Comparison of ENCODE assay signal across 10 cellular contexts in the genomic region with DNA sequence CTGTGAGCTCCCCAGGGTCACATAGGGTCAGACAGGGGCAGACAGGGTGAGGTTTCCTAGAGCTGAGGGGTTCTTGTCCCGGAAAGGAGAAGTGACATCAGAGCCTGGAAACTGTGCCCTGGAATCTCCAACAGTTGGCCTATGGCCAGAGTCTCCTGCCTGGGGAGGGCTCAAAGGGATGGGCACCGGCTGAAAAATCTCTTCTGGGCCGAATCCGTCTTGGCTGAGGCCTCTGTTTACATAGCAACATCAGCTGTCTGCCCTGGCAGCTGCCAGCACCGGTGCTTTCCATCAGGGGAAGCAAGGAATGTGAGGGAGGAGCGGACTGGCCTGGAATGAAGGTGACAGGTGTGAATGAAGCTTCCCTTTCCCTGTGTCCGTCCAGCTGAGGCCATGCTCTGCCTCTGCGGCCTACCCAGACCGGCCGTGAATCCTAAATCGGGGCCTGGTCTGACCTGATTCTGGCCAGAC. TPM values are rescaled to one million over a fixed set of nuclear protein-coding genes. Genes with fewer than 3 reads are reported as not detected.
DNase-seq lines count a peak whose midpoint lies in the region; ATAC-seq and TF ChIP-seq lines count a peak whose summit lies in the region.
"Had no signal": no experiment of that assay in that cellular context is flagged by ENCODE, and none has a peak within 500 bp of the region (broad histone marks: within the 10 kb centered on the region; RNA-seq: fewer than 3 reads in every experiment).

No MANE protein-coding gene starts in this region.

- WGBS in psoas muscle, 3 donors = 24 to 37% (median 24%) methylated on average over 10 to 11 of the region's 11 CpGs

- no peaks in the 10 kb centered on the region; the same call in 2 of the 3 replicates for H3K9me3 Mint-ChIP-seq in GM23338

- peak overlapping the region; percentile 90 for H3K27ac ChIP-seq in GM23338 (ENCODE audit: low read depth)
- peak overlapping the region; percentile 86 for H3K27ac ChIP-seq in psoas muscle
- H3K27ac ChIP-seq: HL-60 had no signal

- H3F3A ChIP-seq in GM23338 (replicated peaks; ENCODE audit: low read depth) = peaks cover 93% of the 10 kb centered on the region

- peaks cover 32% of the 10 kb centered on the region for H3K27me3 Mint-ChIP-seq in GM23338 (ENCODE audit: insufficient read depth, low read depth, poor library complexity)

- H3K4me1 Mint-ChIP-seq in GM23338 = peaks cover 70% of the 10 kb centered on the region

- no peak overlapping the region for H2AFZ ChIP-seq in GM23338

- TF ChIP-seq CTCF in GM23338 (conservative IDR thresholded peaks at IDR 0.05; ENCODE audit: low read depth in 2 of 2) (no peak), psoas muscle (IDR thresholded peaks at IDR 0.05) (no peak)

- H3K27me3 ChIP-seq in GM23338 (ENCODE audit: insufficient read depth) = no peaks in the 10 kb centered on the region
- H3K27me3 ChIP-seq in psoas muscle (ENCODE audit: insufficient read depth in 3 of 3, low read length in 2 of 3) = no peaks in the 10 kb centered on the region

- H3K36me3 ChIP-seq in GM23338 (ENCODE audit: insufficient read depth) = peaks cover 61% of the 10 kb centered on the region
- H3K36me3 ChIP-seq in psoas muscle (ENCODE audit: insufficient read depth in 1 of 2, low read depth in 1 of 2) = no peaks in the 10 kb centered on the region

- ATAC-seq in GM23338 = peak; percentile 5
- peak; percentile 71 for ATAC-seq in Right ventricle myocardium superior (ENCODE audit: poor library complexity)
- peak; percentile 51 to 73 (median 60) for ATAC-seq in psoas muscle

- peak; percentile 60 for DNase-seq in GM23338 (ENCODE audit: low spot score)
- peak; percentile 51 for DNase-seq in NCI-H524 treated with DMSO at 0.1 percent for 48 hours (lab: John Stamatoyannopoulos, UW)
- peak; percentile 60 for DNase-seq in Right ventricle myocardium superior
- peak; percentile 37 to 70 for DNase-seq in psoas muscle
- DNase-seq in DMS114 treated with DMSO at 0.1 percent for 48 hours (lab: John Stamatoyannopoulos, UW; ENCODE audit: unreplicated experiment) = no peak
- no peak for DNase-seq in stimulated activated CD4-positive, alpha-beta T cell treated with anti-CD3 and anti-CD28 coated beads, Interleukin-12 subunit alpha, Interleukin-12 subunit beta, amount 100 ng/mL, for 4 hours
- no peak for DNase-seq in activated CD8-positive, alpha-beta memory T cell treated with anti-CD3 and anti-CD28 coated beads, Interleukin-2, amount 50 U/mL, for 48 hours
- DNase-seq in T-helper 9 cell = no peak
- DNase-seq: activated CD4-positive, CD25-positive, alpha-beta regulatory T cell had no signal

- H3K4me2 ChIP-seq in GM23338 = no peak overlapping the region; the same call in 1 of the 2 replicates

- no peak overlapping the region for H3K4me3 Mint-ChIP-seq in GM23338

- intact Hi-C loops in Right ventricle myocardium superior (cut with DNase I) = no loop called here
- intact Hi-C loops in psoas muscle (cut with DNase I) = loop anchor here in 1 of 2 donors (5.0 to 10.0 kb wide), 2 partner anchors 124 to 506 kb away; partner anchors contain the start of gene FLVCR1

- no peaks in the 10 kb centered on the region for H3K79me2 ChIP-seq in GM23338 (replicated peaks; ENCODE audit: insufficient read depth)

- no peaks in the 10 kb centered on the region for H3K9me3 ChIP-seq in psoas muscle

- H3K4me1 ChIP-seq in GM23338 (ENCODE audit: insufficient read depth) (peaks cover 68% of the 10 kb centered on the region), psoas muscle (peaks cover 45% of the 10 kb centered on the region)

- peaks cover 95% of the 10 kb centered on the region for H3K36me3 Mint-ChIP-seq in GM23338 (ENCODE audit: low read depth)

- H3K27ac Mint-ChIP-seq in GM23338 = no peak overlapping the region; the same call in 1 of the 2 replicates

- H3K4me3 ChIP-seq in GM23338 (no peak overlapping the region), psoas muscle (no peak overlapping the region)

- H3K9me2 ChIP-seq in GM23338 (ENCODE audit: insufficient read depth) = peaks cover 3% of the 10 kb centered on the region; the same call in 1 of the 2 replicates

- peaks cover 38% of the 10 kb centered on the region for H4K20me1 ChIP-seq in GM23338 (replicated peaks; ENCODE audit: insufficient read depth)

TF ChIP-seq in GM23338, 12 proteins besides CTCF, POLR2A, EP300 and RAD21 (continues in another document):
- TF ChIP-seq STAT1 (IDR thresholded peaks at IDR 0.05; ENCODE audit: unreplicated experiment) (no peak), ETS1 (IDR thresholded peaks at IDR 0.05) (no peak), NANOG (IDR thresholded peaks at IDR 0.05; ENCODE audit: borderline replicate concordance) (no peak), JUNB (IDR thresholded peaks at IDR 0.05; ENCODE audit: unreplicated experiment) (no peak), ZNF462 (CRISPR knock-in tag; IDR thresholded peaks at IDR 0.05) (no peak), POLR2AphosphoS5 (IDR thresholded peaks at IDR 0.05; ENCODE audit: low read depth) (no peak; the same call in 1 of the 2 replicates)

RNA-seq across cellular contexts. Expression of gene VASH2, which starts 30.7 kb away (rescaled TPM):
- total RNA-seq in GM23338 (2014; rRNA removed; shearing (Covaris generic)) = 305 and 381 TPM in 2 replicates
- polyA plus RNA-seq in GM23338 (2016; fragmentation: Nextera tagmentation; extraction: Ambion mirVana) = 129 and 136 TPM in 2 replicates
- total RNA-seq in Right ventricle myocardium superior = 2.2 TPM
- 1 to 10 TPM in 1 of 4 donors, under 1 TPM in 3; 0.16 to 1.6 (median 0.17) TPM for total RNA-seq in psoas muscle
- polyA plus RNA-seq in psoas muscle = under 1 TPM; 0.09 to 0.39 (median 0.21) TPM

RNA-seq across cellular contexts. Expression of gene ANGEL2, which starts 34.6 kb away (rescaled TPM):
- total RNA-seq in GM23338 (2014; rRNA removed; shearing (Covaris generic)) = 49.6 and 54.3 TPM in 2 replicates
- polyA plus RNA-seq in GM23338 (2016; fragmentation: Nextera tagmentation; extraction: Ambion mirVana) (14.6 and 15.2 TPM in 2 replicates), psoas muscle (10 to 100 TPM in 1 of 3 donors, 1 to 10 TPM in 2; 7.3 to 18.0 (median 7.5) TPM)
- total RNA-seq in Right ventricle myocardium superior (17.1 TPM), psoas muscle (10 to 100 TPM; 18.2 to 24.9 (median 19.5) TPM)

Comparison
In these comparisons a context has a peak if more than half of its experiments do, and no peak if none do; other contexts are left out.
1. ATAC-seq: peak in every context shown above with its lines; median percentile 71 in Right ventricle myocardium superior; 60 in psoas muscle; 5 in GM23338.
2. DNase-seq: peak in GM23338 (single experiment), NCI-H524 treated with DMSO at 0.1 percent for 48 hours (single experiment), Right ventricle myocardium superior (single experiment) and psoas muscle (2 of 2); none in DMS114 treated with DMSO at 0.1 percent for 48 hours (single experiment), stimulated activated CD4-positive, alpha-beta T cell treated with anti-CD3 and anti-CD28 coated beads, Interleukin-12 subunit alpha, Interleukin-12 subunit beta, amount 100 ng/mL, for 4 hours (single experiment), activated CD8-positive, alpha-beta memory T cell treated with anti-CD3 and anti-CD28 coated beads, Interleukin-2, amount 50 U/mL, for 48 hours (single experiment) and T-helper 9 cell (single experiment).
3. RNA of gene VASH2, which starts 30.7 kb away (total RNA-seq): 305 to 381 TPM in GM23338; 2.2 TPM in Right ventricle myocardium superior (single experiment) and 0.16 to 1.6 TPM in psoas muscle; every median in the first group is over 10 times any median in the second.